Comparison of ENCODE assay signal across 8 cellular contexts in genomic region chr1:103527331-103527730, GRCh38. TPM values are rescaled to one million over a fixed set of nuclear protein-coding genes. Genes with fewer than 3 reads are reported as not detected.
A peak's percentile ranks its signal among the peaks of the same experiment; 100 is the strongest.
DNase-seq lines count a peak whose midpoint lies in the region; ATAC-seq, FAIRE-seq and TF ChIP-seq lines count a peak whose summit lies in the region.

No MANE protein-coding gene starts in this region.

- peak overlapping the region; percentile 78 for H3K27ac Mint-ChIP-seq in activated CD8-positive, alpha-beta T cell treated with anti-CD3 and anti-CD28 coated beads for 36 hours

- DNase-seq in heart right ventricle (no peak), Right ventricle myocardium inferior (ENCODE audit: missing footprints) (no peak), kidney (no peak), upper lobe of right lung (no peak), lower leg skin (ENCODE audit: low spot score in 2 of 2) (no peak)
- DNase-seq in activated CD8-positive, alpha-beta T cell treated with anti-CD3 and anti-CD28 coated beads for 36 hours = no peak

- 39 to 59% methylated on average over 2 of the region's 2 CpGs for WGBS in heart right ventricle, 2 donors
- WGBS in lower leg skin, 2 donors = 69 to 70% methylated on average over 2 of the region's 2 CpGs

- TF ChIP-seq CTCF in heart right ventricle (IDR thresholded peaks at IDR 0.05) (no peak), kidney (IDR thresholded peaks at IDR 0.05; ENCODE audit: borderline replicate concordance, extremely low read depth, insufficient read depth) (no peak), upper lobe of right lung (IDR thresholded peaks at IDR 0.05) (no peak), lower leg skin (IDR thresholded peaks at IDR 0.05) (no peak)
- TF ChIP-seq CTCF in activated CD8-positive, alpha-beta T cell treated with anti-CD3 and anti-CD28 coated beads for 36 hours (IDR thresholded peaks at IDR 0.05) = no peak

- H3K9ac ChIP-seq in kidney (ENCODE audit: low read length in 2 of 2) = peak overlapping the region in 1 of 2 donors; percentile 97

- POLR2A ChIA-PET in activated CD8-positive, alpha-beta T cell treated with anti-CD3 and anti-CD28 coated beads for 36 hours (lab: Charles Lee) = no interaction called here

- no peaks in the 10 kb centered on the region for H3K27me3 ChIP-seq in heart right ventricle
- no peaks in the 10 kb centered on the region for H3K27me3 ChIP-seq in upper lobe of right lung

- H3K4me1 ChIP-seq in heart right ventricle = peaks cover 0 to 45% (median 34%) of the 10 kb centered on the region in 9 donors
- H3K4me1 ChIP-seq in kidney (ENCODE audit: control insufficient read depth in 1 of 2, insufficient read depth in 1 of 2, low read depth in 1 of 2, low read length in 2 of 2) = peaks cover 0 to 21% of the 10 kb centered on the region in 2 donors
- peaks cover 20% of the 10 kb centered on the region for H3K4me1 ChIP-seq in upper lobe of right lung

- peak overlapping the region; percentile 96 for H3K4me3 Mint-ChIP-seq in activated CD8-positive, alpha-beta T cell treated with anti-CD3 and anti-CD28 coated beads for 36 hours

- H3K36me3 ChIP-seq in heart right ventricle (peaks cover 0 to 44% (median 5%) of the 10 kb centered on the region in 9 donors), kidney (ENCODE audit: control insufficient read depth in 1 of 2, insufficient read depth in 2 of 2, low read length in 2 of 2) (peaks cover 0 to 2% of the 10 kb centered on the region in 2 donors), upper lobe of right lung (peaks cover 18% of the 10 kb centered on the region)

- no peak for FAIRE-seq in kidney (lab: Jason Lieb, UNC)

- peaks cover 46% of the 10 kb centered on the region for H3K36me3 Mint-ChIP-seq in activated CD8-positive, alpha-beta T cell treated with anti-CD3 and anti-CD28 coated beads for 36 hours (ENCODE audit: low read depth)

- H3K27ac ChIP-seq in heart right ventricle (no peak overlapping the region), kidney (ENCODE audit: low read depth in 2 of 2, low read length in 2 of 2) (no peak overlapping the region), upper lobe of right lung (no peak overlapping the region)

- H3K27me3 Mint-ChIP-seq in activated CD8-positive, alpha-beta T cell treated with anti-CD3 and anti-CD28 coated beads for 36 hours = no peaks in the 10 kb centered on the region

- CTCF ChIA-PET in activated CD8-positive, alpha-beta T cell treated with anti-CD3 and anti-CD28 coated beads for 36 hours (lab: Charles Lee) = interaction anchor here (4.1 kb wide), 1 partner anchor 13 kb away, joined by 23 read pairs; no protein-coding TSS in a partner anchor

- intact Hi-C loops in heart right ventricle (cut with DNase I) = no loop called here
- intact Hi-C loops in Right ventricle myocardium inferior (cut with DNase I) = loop anchor here (5.0 kb wide), 1 partner anchor 35 kb away; no protein-coding TSS in a partner anchor
- intact Hi-C loops in activated CD8-positive, alpha-beta T cell treated with anti-CD3 and anti-CD28 coated beads for 36 hours (cut with micrococcal nuclease) = no loop called here
- intact Hi-C loops in kidney (cut with DNase I) = no loop called here
- intact Hi-C loops in upper lobe of right lung (cut with DNase I) = no loop called here
- intact Hi-C loops in lower leg skin (cut with DNase I; ENCODE audit: low total_unique reads) = no loop called here

- no peaks in the 10 kb centered on the region for H3K9me3 Mint-ChIP-seq in activated CD8-positive, alpha-beta T cell treated with anti-CD3 and anti-CD28 coated beads for 36 hours

- peaks cover 66% of the 10 kb centered on the region for H3K4me1 Mint-ChIP-seq in activated CD8-positive, alpha-beta T cell treated with anti-CD3 and anti-CD28 coated beads for 36 hours (ENCODE audit: low read depth)

- ATAC-seq in heart right ventricle (no peak), Right ventricle myocardium inferior (no peak), upper lobe of right lung (no peak), GM19455 (IDR thresholded peaks at IDR 0.05; ENCODE audit: unreplicated experiment) (no peak), HG02973 (IDR thresholded peaks at IDR 0.05; ENCODE audit: unreplicated experiment) (no peak)
- ATAC-seq in activated CD8-positive, alpha-beta T cell treated with anti-CD3 and anti-CD28 coated beads for 36 hours = no peak

- H3K9me3 ChIP-seq in heart right ventricle = no peaks in the 10 kb centered on the region
- no peaks in the 10 kb centered on the region for H3K9me3 ChIP-seq in kidney (ENCODE audit: control insufficient read depth in 1 of 2, low read length in 2 of 2)
- no peaks in the 10 kb centered on the region for H3K9me3 ChIP-seq in upper lobe of right lung

- H3K4me3 ChIP-seq in heart right ventricle = peak overlapping the region in 9 of 10 donors; percentile 81 to 98 (median 87)
- peak overlapping the region; percentile 89 to 97 for H3K4me3 ChIP-seq in kidney (ENCODE audit: low read length in 2 of 2)
- H3K4me3 ChIP-seq in upper lobe of right lung = peak overlapping the region; percentile 95
- H3K4me3 ChIP-seq in lower leg skin (ENCODE audit: low read depth, poor library complexity, severe bottlenecking) = no peak overlapping the region

- no peak for TF ChIP-seq POLR2A in lower leg skin (IDR thresholded peaks at IDR 0.05)

RNA-seq across cellular contexts. Expression of gene RNPC3, which starts 1.8 kb away (rescaled TPM):
- total RNA-seq in heart right ventricle (10 to 100 TPM; 13.1 to 27.2 (median 22.6) TPM), Right ventricle myocardium inferior (15.8 TPM), kidney (40.5 TPM), upper lobe of right lung (35.4 TPM), lower leg skin (10 to 100 TPM; 17.7 to 33.8 (median 19.7) TPM)
- polyA plus RNA-seq in heart right ventricle (1 to 10 TPM; 8.0 to 9.1 TPM), kidney (ENCODE audit: insufficient read depth, low read depth, low replicate concordance) (19.8 TPM)
- 10 to 100 TPM; 22.8 to 23.2 TPM for total RNA-seq in activated CD8-positive, alpha-beta T cell treated with anti-CD3 and anti-CD28 coated beads for 36 hours

RNA-seq across cellular contexts. Expression of gene AMY2B, which starts 44.1 kb away (rescaled TPM):
- total RNA-seq in heart right ventricle = 10 to 100 TPM; 13.0 to 43.5 (median 28.0) TPM
- polyA plus RNA-seq in heart right ventricle = 100 to 1,000 TPM in 1 of 2 donors, 1 to 10 TPM in 1; 5.9 to 101 TPM
- 15.1 TPM for total RNA-seq in Right ventricle myocardium inferior
- total RNA-seq in activated CD8-positive, alpha-beta T cell treated with anti-CD3 and anti-CD28 coated beads for 36 hours = 1 to 10 TPM; 6.1 to 9.7 TPM
- total RNA-seq in kidney = 31.1 TPM
- polyA plus RNA-seq in kidney (ENCODE audit: insufficient read depth, low read depth, low replicate concordance) = 26.5 TPM
- 25.4 TPM for total RNA-seq in upper lobe of right lung
- 10 to 100 TPM; 16.8 to 19.4 (median 17.9) TPM for total RNA-seq in lower leg skin
